In genomic region chr19:18349524-18350128, GRCh38 we compare ENCODE assay signal across 8 cellular contexts.
DNase-seq lines count a peak whose midpoint lies in the region; ATAC-seq and TF ChIP-seq lines count a peak whose summit lies in the region.

No MANE protein-coding gene starts in this region.

- H3K4me1 Mint-ChIP-seq in activated naive CD8-positive, alpha-beta T cell treated with anti-CD3 and anti-CD28 coated beads, Interleukin-2, amount 50 U/mL, for 24 hours: peaks cover 3% of the 10 kb centered on the region
- peaks cover 2 to 7% of the 10 kb centered on the region in 2 donors for H3K4me1 Mint-ChIP-seq in stimulated activated naive B cell treated with anti-CD40 and anti-IgM and Interleukin-4, amounts not matched to agents 10 μg/mL and 1 μg/mL and 100 μg/mL, for 72 hours

- TF ChIP-seq CTCF in LNCAP (IDR thresholded peaks at IDR 0.05): peak; percentile 88

- no peak overlapping the region for H3K4me3 Mint-ChIP-seq in activated naive CD8-positive, alpha-beta T cell treated with anti-CD3 and anti-CD28 coated beads, Interleukin-2, amount 50 U/mL, for 24 hours
- H3K4me3 Mint-ChIP-seq in stimulated activated naive B cell treated with anti-CD40 and anti-IgM and Interleukin-4, amounts not matched to agents 10 μg/mL and 1 μg/mL and 100 μg/mL, for 72 hours: no peak overlapping the region

- DNase-seq in SKM-1 treated with dmso at 0.1 percent for 144 hours (lab: John Stamatoyannopoulos, UW; ENCODE audit: unreplicated experiment) (peak; percentile 13), SKM-1 (lab: John Stamatoyannopoulos, UW; ENCODE audit: unreplicated experiment) (no peak), iPS-NIHi11 (ENCODE audit: low spot score) (peak; percentile 72)
- DNase-seq in activated naive CD8-positive, alpha-beta T cell treated with anti-CD3 and anti-CD28 coated beads, Interleukin-2, amount 50 U/mL, for 24 hours: peak; percentile 62
- DNase-seq in stimulated activated naive B cell treated with anti-CD40 and anti-IgM and Interleukin-4, amounts not matched to agents 10 μg/mL and 1 μg/mL and 100 μg/mL, for 72 hours: peak; percentile 27

- ATAC-seq in activated naive CD8-positive, alpha-beta T cell treated with anti-CD3 and anti-CD28 coated beads, Interleukin-2, amount 50 U/mL, for 24 hours: no peak
- ATAC-seq in stimulated activated naive B cell treated with anti-CD40 and anti-IgM and Interleukin-4, amounts not matched to agents 10 μg/mL and 1 μg/mL and 100 μg/mL, for 72 hours (replicated peaks): peak; percentile 67 to 76
- no peak for ATAC-seq in GM18502 (IDR thresholded peaks at IDR 0.05; ENCODE audit: poor library complexity, unreplicated experiment)
- no peak for ATAC-seq in HG02885 (IDR thresholded peaks at IDR 0.05; ENCODE audit: poor library complexity, unreplicated experiment)

- H3K9me3 Mint-ChIP-seq in activated naive CD8-positive, alpha-beta T cell treated with anti-CD3 and anti-CD28 coated beads, Interleukin-2, amount 50 U/mL, for 24 hours: no peaks in the 10 kb centered on the region
- no peaks in the 10 kb centered on the region for H3K9me3 Mint-ChIP-seq in stimulated activated naive B cell treated with anti-CD40 and anti-IgM and Interleukin-4, amounts not matched to agents 10 μg/mL and 1 μg/mL and 100 μg/mL, for 72 hours

- peaks cover 4% of the 10 kb centered on the region for H3K36me3 Mint-ChIP-seq in activated naive CD8-positive, alpha-beta T cell treated with anti-CD3 and anti-CD28 coated beads, Interleukin-2, amount 50 U/mL, for 24 hours (ENCODE audit: low read depth)
- H3K36me3 Mint-ChIP-seq in stimulated activated naive B cell treated with anti-CD40 and anti-IgM and Interleukin-4, amounts not matched to agents 10 μg/mL and 1 μg/mL and 100 μg/mL, for 72 hours: peaks cover 27 to 31% of the 10 kb centered on the region in 2 donors

- H3K27ac Mint-ChIP-seq in activated naive CD8-positive, alpha-beta T cell treated with anti-CD3 and anti-CD28 coated beads, Interleukin-2, amount 50 U/mL, for 24 hours: no peak overlapping the region
- no peak overlapping the region for H3K27ac Mint-ChIP-seq in stimulated activated naive B cell treated with anti-CD40 and anti-IgM and Interleukin-4, amounts not matched to agents 10 μg/mL and 1 μg/mL and 100 μg/mL, for 72 hours

- no peaks in the 10 kb centered on the region for H3K27me3 Mint-ChIP-seq in activated naive CD8-positive, alpha-beta T cell treated with anti-CD3 and anti-CD28 coated beads, Interleukin-2, amount 50 U/mL, for 24 hours
- no peaks in the 10 kb centered on the region for H3K27me3 Mint-ChIP-seq in stimulated activated naive B cell treated with anti-CD40 and anti-IgM and Interleukin-4, amounts not matched to agents 10 μg/mL and 1 μg/mL and 100 μg/mL, for 72 hours

Comparison
In these comparisons a context has a peak if more than half of its experiments do, and no peak if none do; other contexts are left out.
1. ATAC-seq: peak in stimulated activated naive B cell treated with anti-CD40 and anti-IgM and Interleukin-4, amounts not matched to agents 10 μg/mL and 1 μg/mL and 100 μg/mL, for 72 hours (2 of 2); none in activated naive CD8-positive, alpha-beta T cell treated with anti-CD3 and anti-CD28 coated beads, Interleukin-2, amount 50 U/mL, for 24 hours (single experiment), GM18502 (single experiment) and HG02885 (single experiment).